In genomic region chr4:56733352-56733751, GRCh38 we compare ENCODE assay signal across 26 cellular contexts.
"Had no signal": no experiment of that assay in that cellular context is flagged by ENCODE, and none has a peak within 500 bp of the region (broad histone marks: within the 10 kb centered on the region; RNA-seq: fewer than 3 reads in every experiment).

No MANE protein-coding gene starts in this region.

- H3K27ac ChIP-seq: brain microvascular endothelial cell, KMS-11, Peyer's patch, VCaP had no signal

- H3K9me3 Mint-ChIP-seq: activated CD8-positive, alpha-beta T cell treated with anti-CD3 and anti-CD28 coated beads for 36 hours; activated naive CD4-positive, alpha-beta T cell treated with anti-CD3 and anti-CD28 coated beads, Interleukin-2, amount 10 ng/mL, durations not matched to agents 7 days and 5 days; activated naive CD8-positive, alpha-beta T cell treated with anti-CD3 and anti-CD28 coated beads for 36 hours had no signal

- H3K36me3 ChIP-seq: brain microvascular endothelial cell, MG63, Peyer's patch had no signal

- H3K4me3 Mint-ChIP-seq: activated CD4-positive, alpha-beta T cell treated with anti-CD3 and anti-CD28 coated beads for 36 hours; activated CD8-positive, alpha-beta T cell treated with anti-CD3 and anti-CD28 coated beads for 36 hours; activated naive CD4-positive, alpha-beta T cell treated with anti-CD3 and anti-CD28 coated beads, Interleukin-2, amount 10 ng/mL, durations not matched to agents 7 days and 5 days; activated naive CD8-positive, alpha-beta T cell treated with anti-CD3 and anti-CD28 coated beads for 36 hours; activated T-cell treated with anti-CD3 and anti-CD28 coated beads, Interleukin-2, amount 50 U/mL, for 72 hours had no signal

- H3K4me2 ChIP-seq: KMS-11 had no signal

- H3K4me1 Mint-ChIP-seq: activated naive CD4-positive, alpha-beta T cell treated with anti-CD3 and anti-CD28 coated beads, Interleukin-2, amount 10 ng/mL, durations not matched to agents 7 days and 5 days; activated naive CD8-positive, alpha-beta T cell treated with anti-CD3 and anti-CD28 coated beads for 36 hours had no signal

- H3K9me3 ChIP-seq: MG63, Peyer's patch had no signal

- DNase-seq: activated CD4-positive, alpha-beta T cell treated with anti-CD3 and anti-CD28 coated beads for 36 hours; activated CD8-positive, alpha-beta memory T cell treated with anti-CD3 and anti-CD28 coated beads, Interleukin-2, amount 50 U/mL, for 4 hours; activated CD8-positive, alpha-beta T cell treated with anti-CD3 and anti-CD28 coated beads for 36 hours; activated gamma-delta T cell treated with Interleukin-2 at 50 U/mL for 16 hours; activated naive CD4-positive, alpha-beta T cell treated with anti-CD3 and anti-CD28 coated beads, Interleukin-2, amount 10 ng/mL, durations not matched to agents 7 days and 5 days; activated naive CD8-positive, alpha-beta T cell treated with anti-CD3 and anti-CD28 coated beads for 36 hours; activated T-cell treated with anti-CD3 and anti-CD28 coated beads, Interleukin-2, amount 50 U/mL, for 72 hours; brain microvascular endothelial cell; MG63; MV-4-11; NCI-H1092 treated with DMSO at 0.1 percent for 48 hours; NCI-H1417 treated with DMSO at 0.1 percent for 48 hours; NCI-H1694; NCI-H2029; NCI-H2107; NCI-H2171 treated with DMSO at 0.1 percent for 48 hours; NCI-H226; NCI-H526 treated with DMSO at 0.1 percent for 48 hours; OCI-M1; Peyer's patch; SHP77 treated with DMSO at 0.1 percent for 48 hours; T-helper 2 cell; T1000 had no signal

- ATAC-seq: activated CD4-positive, alpha-beta T cell treated with anti-CD3 and anti-CD28 coated beads for 36 hours; activated CD8-positive, alpha-beta T cell treated with anti-CD3 and anti-CD28 coated beads for 36 hours; activated T-cell treated with anti-CD3 and anti-CD28 coated beads, Interleukin-2, amount 50 U/mL, for 72 hours had no signal

- H3K9ac ChIP-seq: KMS-11 had no signal

- H3K4me3 ChIP-seq: MG63, Peyer's patch had no signal

- H3K27ac Mint-ChIP-seq: activated CD4-positive, alpha-beta T cell treated with anti-CD3 and anti-CD28 coated beads for 36 hours; activated CD8-positive, alpha-beta T cell treated with anti-CD3 and anti-CD28 coated beads for 36 hours; activated naive CD4-positive, alpha-beta T cell treated with anti-CD3 and anti-CD28 coated beads, Interleukin-2, amount 10 ng/mL, durations not matched to agents 7 days and 5 days; activated naive CD8-positive, alpha-beta T cell treated with anti-CD3 and anti-CD28 coated beads for 36 hours; activated T-cell treated with anti-CD3 and anti-CD28 coated beads, Interleukin-2, amount 50 U/mL, for 72 hours; activated T-helper 2 cell treated with anti-CD3 and anti-CD28 coated beads, Interferon-gamma antibody, Interleukin-2, Interleukin-4, amounts not matched to agents 10 μg/mL and 5 μg/mL and 100 μg/mL, durations not matched to agents 14 hours and 24 hours and 36 hours had no signal

- H3K36me3 Mint-ChIP-seq: activated naive CD4-positive, alpha-beta T cell treated with anti-CD3 and anti-CD28 coated beads, Interleukin-2, amount 10 ng/mL, durations not matched to agents 7 days and 5 days; activated naive CD8-positive, alpha-beta T cell treated with anti-CD3 and anti-CD28 coated beads for 36 hours had no signal

- H3K27me3 ChIP-seq: brain microvascular endothelial cell, MG63, Peyer's patch had no signal

- H3K27me3 Mint-ChIP-seq: activated CD4-positive, alpha-beta T cell treated with anti-CD3 and anti-CD28 coated beads for 36 hours; activated CD8-positive, alpha-beta T cell treated with anti-CD3 and anti-CD28 coated beads for 36 hours; activated naive CD8-positive, alpha-beta T cell treated with anti-CD3 and anti-CD28 coated beads for 36 hours had no signal
